9 cellular contexts compared by ENCODE assay signal in the genomic region with DNA sequence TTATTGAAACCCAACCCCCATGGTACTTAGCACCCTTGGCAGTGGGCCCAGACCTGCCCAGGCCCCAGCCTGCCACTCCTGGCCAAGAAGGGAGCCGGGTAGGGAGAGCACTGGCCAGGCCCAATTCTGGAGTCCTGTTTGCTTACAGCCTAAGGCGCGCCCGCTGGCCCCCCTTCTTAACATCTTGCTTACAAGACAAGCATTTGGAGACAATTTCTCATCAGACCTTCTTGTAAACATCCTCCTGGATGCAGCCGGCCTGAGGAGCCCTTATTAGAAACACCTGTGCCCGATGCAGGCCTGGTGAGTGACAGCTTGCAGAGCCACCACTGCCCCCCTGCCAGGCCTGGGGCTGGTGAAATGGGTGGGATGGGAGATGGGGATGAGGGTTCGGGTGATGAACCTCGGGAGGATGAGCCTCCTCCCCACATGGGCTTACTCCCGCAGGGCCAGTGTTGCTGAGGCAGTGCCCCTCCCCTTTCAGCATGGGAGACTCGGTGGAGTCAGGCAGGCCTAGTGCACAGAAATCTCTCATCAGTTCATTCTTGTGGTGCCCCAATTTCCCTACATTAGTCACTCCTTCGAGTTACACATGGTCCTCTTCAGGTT.
DNase-seq lines count a peak whose midpoint lies in the region; TF ChIP-seq lines count a peak whose summit lies in the region.
"Had no signal": no experiment of that assay in that cellular context is flagged by ENCODE, and none has a peak within 500 bp of the region (broad histone marks: within the 10 kb centered on the region; RNA-seq: fewer than 3 reads in every experiment).

No MANE protein-coding gene starts in this region.

- peaks cover 19% of the 10 kb centered on the region for H3K27me3 Mint-ChIP-seq in Calu3 (ENCODE audit: unreplicated experiment)
- H3K27me3 Mint-ChIP-seq in HFFc6 (ENCODE audit: insufficient read depth): peaks cover 6% of the 10 kb centered on the region; the same call in 1 of the 2 replicates

- no peak overlapping the region for H2BK5ac ChIP-seq in mesenchymal stem cell (ENCODE audit: low read depth, low read length, poor library complexity, severe bottlenecking)

- TF ChIP-seq CTCF in Calu3 (IDR thresholded peaks at IDR 0.05; ENCODE audit: unreplicated experiment): no peak
- TF ChIP-seq CTCF in HFFc6 (IDR thresholded peaks at IDR 0.05): no peak
- TF ChIP-seq CTCF in stomach (IDR thresholded peaks at IDR 0.05): no peak
- no peak for TF ChIP-seq CTCF in GM10266 (IDR thresholded peaks at IDR 0.05; ENCODE audit: control insufficient read depth, insufficient read depth, low read depth, missing control alignments)

- H4K8ac ChIP-seq in mesenchymal stem cell (ENCODE audit: low read length): no peak overlapping the region

- H3K9me3 ChIP-seq in mesenchymal stem cell (ENCODE audit: control insufficient read depth, low read length) (no peaks in the 10 kb centered on the region), stomach (no peaks in the 10 kb centered on the region)
- H3K9me3 ChIP-seq: breast epithelium had no signal

- H2BK12ac ChIP-seq in mesenchymal stem cell (ENCODE audit: low read length in 2 of 2): no peak overlapping the region

- no peaks in the 10 kb centered on the region for H3K4me1 Mint-ChIP-seq in Calu3 (ENCODE audit: low read depth, unreplicated experiment)
- peaks cover 35% of the 10 kb centered on the region for H3K4me1 Mint-ChIP-seq in HFFc6 (ENCODE audit: low read depth)

- H3K4me3 Mint-ChIP-seq in Calu3 (ENCODE audit: low read depth, unreplicated experiment) (no peak overlapping the region), HFFc6 (no peak overlapping the region; the same call in 1 of the 2 replicates)

- DNase-seq in Calu3 (peak; percentile 20), HFFc6 (peak; percentile 70), RPMI7951 (ENCODE audit: low read depth) (peak; percentile 84), mesenchymal stem cell (peak; percentile 62), amygdala (lab: John Stamatoyannopoulos, UW) (no peak), stomach (no peak), GM10266 (ENCODE audit: extremely low spot score) (no peak)
- DNase-seq: stimulated activated CD4-positive, alpha-beta T cell treated with anti-CD3 and anti-CD28 coated beads, Interleukin-2, amount 100 ng/mL, for 24 hours had no signal

- H3K4me2 ChIP-seq in mesenchymal stem cell (ENCODE audit: low read length, poor library complexity, severe bottlenecking): no peak overlapping the region

- H3K36me3 ChIP-seq in mesenchymal stem cell (ENCODE audit: control insufficient read depth in 1 of 2, insufficient read depth in 2 of 2, low read depth in 1 of 2, low read length in 2 of 2): no peaks in the 10 kb centered on the region
- no peaks in the 10 kb centered on the region for H3K36me3 ChIP-seq in stomach
- H3K36me3 ChIP-seq: breast epithelium had no signal

- H3K23ac ChIP-seq in mesenchymal stem cell (ENCODE audit: low read length in 2 of 2): no peak overlapping the region

- H3K9me3 Mint-ChIP-seq in Calu3 (ENCODE audit: low read depth, unreplicated experiment) (no peaks in the 10 kb centered on the region), HFFc6 (no peaks in the 10 kb centered on the region)

- H3K27me3 ChIP-seq in mesenchymal stem cell (ENCODE audit: control insufficient read depth in 1 of 2, insufficient read depth in 1 of 2, low read length in 2 of 2) (peaks cover 0 to 19% of the 10 kb centered on the region in 2 experiments), stomach (peaks cover 0 to 10% (median 0%) of the 10 kb centered on the region in 3 donors)
- H3K27me3 ChIP-seq: breast epithelium had no signal

- H4K91ac ChIP-seq in mesenchymal stem cell (ENCODE audit: low read length): no peak overlapping the region

- H3K27ac Mint-ChIP-seq in Calu3 (ENCODE audit: unreplicated experiment) (no peak overlapping the region), HFFc6 (peak overlapping the region; percentile 63)

- H2BK15ac ChIP-seq in mesenchymal stem cell (ENCODE audit: low read depth, poor library complexity, severe bottlenecking): no peak overlapping the region

- no peak overlapping the region for H3K14ac ChIP-seq in mesenchymal stem cell (ENCODE audit: low read length in 2 of 2)

- no peak overlapping the region for H2BK120ac ChIP-seq in mesenchymal stem cell (ENCODE audit: low read depth, low read length)

- 57% methylated on average over 11 of the region's 11 CpGs for WGBS in mesenchymal stem cell
- 57 to 70% (median 63%) methylated on average over 9 to 11 of the region's 11 CpGs for WGBS in stomach, 5 donors

- H3K27ac ChIP-seq in mesenchymal stem cell (ENCODE audit: low read length, poor library complexity, severe bottlenecking): no peak overlapping the region
- H3K27ac ChIP-seq in stomach: no peak overlapping the region
- H3K27ac ChIP-seq: breast epithelium had no signal

- no peak overlapping the region for H2AK5ac ChIP-seq in mesenchymal stem cell (ENCODE audit: low read length, severe bottlenecking)

- no TSS peak for BruUV-seq in Calu3 (replicated peaks; lab: Mats Ljungman, UMichigan)

- H3K4me1 ChIP-seq in mesenchymal stem cell (ENCODE audit: control insufficient read depth, insufficient read depth, low read depth, low read length) (peaks cover 9% of the 10 kb centered on the region), stomach (peaks cover 0 to 9% (median 0%) of the 10 kb centered on the region in 4 donors)
- H3K4me1 ChIP-seq: breast epithelium had no signal

- H3K4me3 ChIP-seq in mesenchymal stem cell (ENCODE audit: insufficient read depth in 1 of 2, low read depth in 1 of 2, low read length in 2 of 2) (no peak overlapping the region), stomach (no peak overlapping the region)
- H3K4me3 ChIP-seq: breast epithelium had no signal

- CTCF ChIA-PET in Calu3 (lab: Charles Lee): interaction anchor here (1.0 kb wide), 1 partner anchor 220 kb away, joined by 3 read pairs; no protein-coding TSS in a partner anchor

- intact Hi-C loops in Calu3 (cut with micrococcal nuclease; ENCODE audit: unreplicated experiment): no loop called here
- intact Hi-C loops in stomach (cut with DNase I; ENCODE audit: low total_unique reads): no loop called here

- no peaks in the 10 kb centered on the region for H3K79me1 ChIP-seq in mesenchymal stem cell (replicated peaks; ENCODE audit: low read length, poor library complexity, severe bottlenecking)

- H3K4ac ChIP-seq in mesenchymal stem cell (ENCODE audit: low read depth in 1 of 2, low read length in 2 of 2): no peak overlapping the region

- no peak for TF ChIP-seq POLR2A in stomach (IDR thresholded peaks at IDR 0.05)

- no peak overlapping the region for H3K9ac ChIP-seq in mesenchymal stem cell (ENCODE audit: low read length)

- no peak overlapping the region for H2AFZ ChIP-seq in mesenchymal stem cell (ENCODE audit: low read depth, low read length)

- no peak overlapping the region for H3K18ac ChIP-seq in mesenchymal stem cell (ENCODE audit: low read depth in 1 of 2, low read length in 2 of 2)

- no peak for TF ChIP-seq EP300 in stomach (IDR thresholded peaks at IDR 0.05)

- H3K36me3 Mint-ChIP-seq in Calu3 (ENCODE audit: insufficient read depth, unreplicated experiment) (no peaks in the 10 kb centered on the region), HFFc6 (ENCODE audit: low read depth) (no peaks in the 10 kb centered on the region)

Comparison
In these comparisons a context has a peak if more than half of its experiments do, and no peak if none do; other contexts are left out.
1. DNase-seq: peak in Calu3 (single experiment), HFFc6 (single experiment), RPMI7951 (single experiment) and mesenchymal stem cell (single experiment); none in amygdala (0 of 56), stomach (single experiment) and GM10266 (single experiment).